14 cellular contexts compared by ENCODE assay signal in the genomic region with DNA sequence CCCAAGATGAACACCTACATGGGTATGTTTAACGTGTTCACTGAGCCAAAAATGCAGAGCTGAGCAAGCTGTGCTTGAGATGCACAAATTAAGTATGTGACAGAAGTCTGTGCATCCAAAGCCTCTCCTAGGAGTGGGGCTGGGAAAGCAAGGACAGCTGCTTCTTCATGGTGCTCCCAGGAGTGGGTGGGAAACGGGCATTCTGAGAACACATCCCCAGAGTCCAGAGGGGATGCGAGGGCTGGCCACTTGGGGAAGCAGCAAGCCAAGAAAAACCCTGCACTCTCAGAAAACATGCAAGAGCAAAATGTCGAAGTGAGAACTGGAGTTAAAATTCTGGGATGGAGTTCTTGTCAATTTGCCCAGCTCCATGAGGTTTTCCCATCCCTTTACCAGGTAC.
DNase-seq lines count a peak whose midpoint lies in the region; ATAC-seq and TF ChIP-seq lines count a peak whose summit lies in the region.
"Had no signal": no experiment of that assay in that cellular context is flagged by ENCODE, and none has a peak within 500 bp of the region (broad histone marks: within the 10 kb centered on the region; RNA-seq: fewer than 3 reads in every experiment).

No MANE protein-coding gene starts in this region.

- 59 to 75% (median 74%) methylated on average over 4 of the region's 4 CpGs for WGBS in stomach, 5 donors

- H3K27ac ChIP-seq in HEK293 (ENCODE audit: extremely low read depth, low read depth, low read length) (no peak overlapping the region), stomach (peak overlapping the region in 4 of 5 donors; percentile 35 to 71 (median 59))
- H3K27ac ChIP-seq: BLaER1, GM23248 had no signal

- H3K9me3 ChIP-seq in HEK293 (ENCODE audit: control insufficient read depth, insufficient read depth, low read depth, low read length) (no peaks in the 10 kb centered on the region), stomach (no peaks in the 10 kb centered on the region)
- H3K9me3 ChIP-seq: BLaER1 had no signal

- TF ChIP-seq CTCF in HEK293 (tag by site-specific recombination; IDR thresholded peaks at IDR 0.05) (no peak), choroid plexus epithelial cell (conservative IDR thresholded peaks at IDR 0.05; ENCODE audit: low read depth, low read length) (peak; percentile 33), stomach (IDR thresholded peaks at IDR 0.05) (no peak)

- no peaks in the 10 kb centered on the region for H3K9me3 Mint-ChIP-seq in activated T-cell treated with anti-CD3 and anti-CD28 coated beads, Interleukin-2, amount 50 U/mL, for 24 hours
- H3K9me3 Mint-ChIP-seq: activated CD4-positive, alpha-beta T cell treated with anti-CD3 and anti-CD28 coated beads, Interleukin-2, amount 10 ng/mL, durations not matched to agents 7 days and 5 days had no signal

- POLR2A ChIA-PET in HEK293 (lab: Yijun Ruan, JAX), result no interaction called here

- no peaks in the 10 kb centered on the region for H3K4me1 Mint-ChIP-seq in activated T-cell treated with anti-CD3 and anti-CD28 coated beads, Interleukin-2, amount 50 U/mL, for 24 hours (ENCODE audit: low read depth)
- H3K4me1 Mint-ChIP-seq: activated CD4-positive, alpha-beta T cell treated with anti-CD3 and anti-CD28 coated beads, Interleukin-2, amount 10 ng/mL, durations not matched to agents 7 days and 5 days had no signal

- no peak for TF ChIP-seq POLR2A in stomach (IDR thresholded peaks at IDR 0.05)

- CTCF ChIA-PET in HEK293 (lab: Yijun Ruan, JAX), result no interaction called here

- H3K27ac Mint-ChIP-seq in activated T-cell treated with anti-CD3 and anti-CD28 coated beads, Interleukin-2, amount 50 U/mL, for 24 hours, result no peak overlapping the region
- H3K27ac Mint-ChIP-seq: activated CD4-positive, alpha-beta T cell treated with anti-CD3 and anti-CD28 coated beads, Interleukin-2, amount 10 ng/mL, durations not matched to agents 7 days and 5 days had no signal

- H3K36me3 ChIP-seq in HEK293 (ENCODE audit: control insufficient read depth in 2 of 2, insufficient read depth in 1 of 2, low read length in 2 of 2), result no peaks in the 10 kb centered on the region
- H3K36me3 ChIP-seq in stomach, result no peaks in the 10 kb centered on the region
- H3K36me3 ChIP-seq: BLaER1 had no signal

- H3K4me1 ChIP-seq in HEK293 (ENCODE audit: control insufficient read depth, insufficient read depth, low read length) (peaks cover 25% of the 10 kb centered on the region), stomach (peaks cover 0 to 30% (median 19%) of the 10 kb centered on the region in 4 donors)
- H3K4me1 ChIP-seq: BLaER1 had no signal

- H3K27me3 ChIP-seq in stomach, result no peaks in the 10 kb centered on the region
- H3K27me3 ChIP-seq: BLaER1 had no signal

- no peak for DNase-seq in choroid plexus epithelial cell (ENCODE audit: low read depth)
- peak; percentile 10 for DNase-seq in left kidney (ENCODE audit: low read depth, low spot score)
- no peak for DNase-seq in stomach
- no peak for DNase-seq in NCI-H1436 treated with DMSO at 0.1 percent for 48 hours (lab: John Stamatoyannopoulos, UW)
- DNase-seq in HPDE6-E6E7 (ENCODE audit: extremely low spot score), result no peak
- DNase-seq in activated T-cell treated with anti-CD3 and anti-CD28 coated beads, Interleukin-2, amount 50 U/mL, for 24 hours, result no peak
- DNase-seq: activated CD4-positive, alpha-beta T cell treated with anti-CD3 and anti-CD28 coated beads, Interleukin-2, amount 10 ng/mL, durations not matched to agents 7 days and 5 days; GM23248; MM.1S; NCI-H226 had no signal

- no peak for TF ChIP-seq EP300 in stomach (IDR thresholded peaks at IDR 0.05)

- intact Hi-C loops in stomach (cut with DNase I; ENCODE audit: low total_unique reads), result no loop called here

- no peaks in the 10 kb centered on the region for H3K27me3 Mint-ChIP-seq in activated T-cell treated with anti-CD3 and anti-CD28 coated beads, Interleukin-2, amount 50 U/mL, for 24 hours
- H3K27me3 Mint-ChIP-seq: activated CD4-positive, alpha-beta T cell treated with anti-CD3 and anti-CD28 coated beads, Interleukin-2, amount 10 ng/mL, durations not matched to agents 7 days and 5 days had no signal

- H3K4me3 ChIP-seq in HEK293 (ENCODE audit: low read depth, low read length) (no peak overlapping the region), choroid plexus epithelial cell (ENCODE audit: low read depth, low read length) (no peak overlapping the region), stomach (no peak overlapping the region)
- H3K4me3 ChIP-seq: BLaER1, GM23248, lung had no signal

- no peak overlapping the region for H3K4me3 Mint-ChIP-seq in activated T-cell treated with anti-CD3 and anti-CD28 coated beads, Interleukin-2, amount 50 U/mL, for 24 hours
- H3K4me3 Mint-ChIP-seq: activated CD4-positive, alpha-beta T cell treated with anti-CD3 and anti-CD28 coated beads, Interleukin-2, amount 10 ng/mL, durations not matched to agents 7 days and 5 days had no signal

- no peaks in the 10 kb centered on the region for H3K36me3 Mint-ChIP-seq in activated T-cell treated with anti-CD3 and anti-CD28 coated beads, Interleukin-2, amount 50 U/mL, for 24 hours (ENCODE audit: low read depth)

- ATAC-seq in GM19452 (IDR thresholded peaks at IDR 0.05; ENCODE audit: unreplicated experiment), result no peak

TF ChIP-seq in HEK293, 187 proteins besides CTCF, POLR2A, EP300 and RAD21:
- TF ChIP-seq ZNF423 (tag by site-specific recombination; IDR thresholded peaks at IDR 0.05), result no peak
- peak; percentile 72 for TF ChIP-seq MZF1 (tag by site-specific recombination; IDR thresholded peaks at IDR 0.05; ENCODE audit: borderline replicate concordance)
TF ChIP-seq in HEK293: peak in this region for 1.
